ENCODE assay signal across 1 cellular context in genomic region chr2:219177594-219178376, GRCh38.
TF ChIP-seq lines count a peak whose summit lies in the region.

RETREG2 (plus strand) TSS chr2:219178275; CDS start chr2:219178353, 78 bp downstream.

TF ChIP-seq in GM12878, 131 proteins besides CTCF, POLR2A, EP300 and RAD21 (continued from another document):
- TF ChIP-seq REST (IDR thresholded peaks at IDR 0.05; ENCODE audit: low read depth, low read length): no peak
- no peak for TF ChIP-seq RFX5 (IDR thresholded peaks at IDR 0.05; ENCODE audit: low read depth, low read length)
- TF ChIP-seq MEF2B (IDR thresholded peaks at IDR 0.05; ENCODE audit: partially characterized antibody, poor library complexity, severe bottlenecking): peak; percentile 34
- no peak for TF ChIP-seq ZBED1 (IDR thresholded peaks at IDR 0.05; ENCODE audit: borderline replicate concordance)
- peak; percentile 70; the same call in 1 of the 2 replicates for TF ChIP-seq CBFB (IDR thresholded peaks at IDR 0.05; ENCODE audit: low read depth)
- no peak for TF ChIP-seq PBX3 (IDR thresholded peaks at IDR 0.05; ENCODE audit: insufficient replicate concordance, low read depth, low read length)
- peak; percentile 22; the same call in 1 of the 3 replicates for TF ChIP-seq POU2F2 (IDR thresholded peaks at IDR 0.05; ENCODE audit: borderline replicate concordance, low read depth, low read length)
- no peak for TF ChIP-seq ESRRA (IDR thresholded peaks at IDR 0.05; ENCODE audit: low read length)
- TF ChIP-seq ATF7 (IDR thresholded peaks at IDR 0.05; ENCODE audit: low read depth): 0 out of 2 replicates have a peak, but pooled peaks have one; percentile 21
